ENCODE assay signal across 25 cellular contexts in genomic region chr10:85043207-85043606, GRCh38.
DNase-seq lines count a peak whose midpoint lies in the region; FAIRE-seq and TF ChIP-seq lines count a peak whose summit lies in the region.
"Had no signal": no experiment of that assay in that cellular context is flagged by ENCODE, and none has a peak within 500 bp of the region (broad histone marks: within the 10 kb centered on the region; RNA-seq: fewer than 3 reads in every experiment).

No MANE protein-coding gene starts in this region.

- H3K9me2 ChIP-seq in neural cell (ENCODE audit: insufficient read depth, low read length), result no peaks in the 10 kb centered on the region

- intact Hi-C loops in spleen (cut with DNase I; ENCODE audit: low total_unique reads), result no loop called here
- intact Hi-C loops in kidney (cut with DNase I), result no loop called here
- intact Hi-C loops in testis (cut with DNase I; ENCODE audit: low total_unique reads), result no loop called here

- TF ChIP-seq RAD21 in neural cell (conservative IDR thresholded peaks at IDR 0.05), result no peak

- H2AFZ ChIP-seq in neural cell (ENCODE audit: low read depth, low read length), result no peak overlapping the region

- H3F3A ChIP-seq in neural cell (ENCODE audit: insufficient read depth, low read length, poor library complexity, severe bottlenecking), result no peaks in the 10 kb centered on the region

- WGBS in spleen, 5 donors, result 70 to 84% (median 77%) methylated on average over 5 of the region's 5 CpGs
- WGBS in testis, 2 donors, result 74 to 75% methylated on average over 5 of the region's 5 CpGs

- H3K27me3 ChIP-seq in neural cell (ENCODE audit: insufficient read depth, low read depth, low read length) (no peaks in the 10 kb centered on the region), spleen (replicated peaks in 1 of 7) (no peaks in the 10 kb centered on the region), testis (no peaks in the 10 kb centered on the region)
- H3K27me3 ChIP-seq: adrenal gland had no signal

- TF ChIP-seq POLR2A in spleen (IDR thresholded peaks at IDR 0.05) (no peak), testis (IDR thresholded peaks at IDR 0.05) (no peak)

- peaks cover 6% of the 10 kb centered on the region for H3K9me3 ChIP-seq in neural cell (ENCODE audit: low read length)
- H3K9me3 ChIP-seq in spleen, result peaks cover 0 to 48% (median 35%) of the 10 kb centered on the region in 8 donors
- peaks cover 3 to 9% of the 10 kb centered on the region in 2 donors for H3K9me3 ChIP-seq in kidney (ENCODE audit: control insufficient read depth in 1 of 2, low read length in 2 of 2)
- no peaks in the 10 kb centered on the region for H3K9me3 ChIP-seq in testis
- H3K9me3 ChIP-seq: adrenal gland had no signal

- TF ChIP-seq CTCF in neural cell (IDR thresholded peaks at IDR 0.05; ENCODE audit: poor library complexity, severe bottlenecking) (no peak), spleen (IDR thresholded peaks at IDR 0.05 in 8 of 11, conservative IDR thresholded peaks at IDR 0.05 in 3 of 11) (no peak), kidney (IDR thresholded peaks at IDR 0.05; ENCODE audit: borderline replicate concordance, extremely low read depth, insufficient read depth) (no peak), testis (IDR thresholded peaks at IDR 0.05) (no peak)

- H3K4me1 ChIP-seq in spleen (no peaks in the 10 kb centered on the region), kidney (ENCODE audit: control insufficient read depth in 1 of 2, insufficient read depth in 1 of 2, low read depth in 1 of 2, low read length in 2 of 2) (no peaks in the 10 kb centered on the region), testis (no peaks in the 10 kb centered on the region)
- H3K4me1 ChIP-seq: A549, adrenal gland had no signal

- FAIRE-seq in kidney (lab: Jason Lieb, UNC), result no peak
- FAIRE-seq: A549 had no signal

- DNase-seq in NCI-H2227 (lab: John Stamatoyannopoulos, UW; ENCODE audit: unreplicated experiment), result peak; percentile 7
- no peak for DNase-seq in NCI-H2227 treated with DMSO at 0.1 percent for 48 hours (lab: John Stamatoyannopoulos, UW)
- peak; percentile 6 for DNase-seq in NCI-H1092 (lab: John Stamatoyannopoulos, UW)
- peak; percentile 69 for DNase-seq in NCI-H510A (lab: John Stamatoyannopoulos, UW)
- no peak for DNase-seq in spleen
- no peak for DNase-seq in kidney
- no peak for DNase-seq in testis
- DNase-seq: activated CD4-positive, alpha-beta memory T cell treated with anti-CD3 and anti-CD28 coated beads, Interleukin-2, amount 10 ng/mL, durations not matched to agents 7 days and 5 days; activated CD8-positive, alpha-beta memory T cell treated with anti-CD3 and anti-CD28 coated beads, Interleukin-2, amount 50 U/mL, for 4 hours; activated naive CD4-positive, alpha-beta T cell treated with anti-CD3 and anti-CD28 coated beads for 36 hours; adrenal gland; CD4-positive, alpha-beta T cell; central memory CD4-positive, alpha-beta T cell; GDM1; islet precursor cell; Kasumi-1; NCI-H1694; PC-3; right cardiac atrium; Right ventricle myocardium superior; stimulated activated CD4-positive, alpha-beta T cell treated with anti-CD3 and anti-CD28 coated beads, Interleukin-2, amount 100 ng/mL, for 24 hours; stimulated activated naive CD8-positive, alpha-beta T cell treated with anti-CD3 and anti-CD28 coated beads, Interleukin-15, Interleukin-2, amounts not matched to agents 100 U/mL and 50 U/mL, for 24 hours had no signal

- TF ChIP-seq EP300 in neural cell (conservative IDR thresholded peaks at IDR 0.05; ENCODE audit: poor library complexity, severe bottlenecking), result peak; percentile 76

- no peaks in the 10 kb centered on the region for H3K79me2 ChIP-seq in neural cell (replicated peaks; ENCODE audit: insufficient read depth, low read length)

- H3K27ac ChIP-seq in neural cell (ENCODE audit: low read length) (peak overlapping the region; percentile 76), spleen (no peak overlapping the region), kidney (ENCODE audit: low read depth in 2 of 2, low read length in 2 of 2) (no peak overlapping the region), testis (no peak overlapping the region)
- H3K27ac ChIP-seq: A549, adrenal gland, thoracic aorta had no signal

- peak overlapping the region; percentile 22 for H3K4me2 ChIP-seq in neural cell (ENCODE audit: low read length)
- H3K4me2 ChIP-seq: A549 had no signal

- no peaks in the 10 kb centered on the region for H4K20me1 ChIP-seq in neural cell (ENCODE audit: insufficient read depth)

- peak overlapping the region; percentile 34 for H3K4me3 ChIP-seq in neural cell (ENCODE audit: low read length)
- H3K4me3 ChIP-seq in spleen, result no peak overlapping the region
- no peak overlapping the region for H3K4me3 ChIP-seq in kidney (ENCODE audit: low read length in 2 of 2)
- H3K4me3 ChIP-seq in testis, result no peak overlapping the region
- H3K4me3 ChIP-seq: A549, adrenal gland, thoracic aorta had no signal

- no peaks in the 10 kb centered on the region for H3K36me3 ChIP-seq in neural cell (ENCODE audit: insufficient read depth, low read length)
- no peaks in the 10 kb centered on the region for H3K36me3 ChIP-seq in spleen
- no peaks in the 10 kb centered on the region for H3K36me3 ChIP-seq in kidney (ENCODE audit: control insufficient read depth in 1 of 2, insufficient read depth in 2 of 2, low read length in 2 of 2)
- H3K36me3 ChIP-seq in testis (ENCODE audit: low read depth, missing control alignments), result no peaks in the 10 kb centered on the region
- H3K36me3 ChIP-seq: adrenal gland, thoracic aorta had no signal

- H3K9ac ChIP-seq in neural cell (ENCODE audit: low read length) (peak overlapping the region; percentile 28), kidney (ENCODE audit: low read length in 2 of 2) (no peak overlapping the region)

TF ChIP-seq in neural cell, 6 proteins besides CTCF, POLR2A, EP300 and RAD21:
- no peak for TF ChIP-seq EZH2 (IDR thresholded peaks at IDR 0.05; ENCODE audit: borderline replicate concordance, insufficient read depth, low read length, poor library complexity, severe bottlenecking)
- TF ChIP-seq MXI1 (conservative IDR thresholded peaks at IDR 0.05; ENCODE audit: poor library complexity, severe bottlenecking), result no peak
- peak; percentile 92 for TF ChIP-seq REST (IDR thresholded peaks at IDR 0.05; ENCODE audit: borderline replicate concordance)
- TF ChIP-seq POLR2AphosphoS5 (IDR thresholded peaks at IDR 0.05), result peak; percentile 27
- TF ChIP-seq SMC3 (conservative IDR thresholded peaks at IDR 0.05; ENCODE audit: poor library complexity), result no peak

Comparison
In these comparisons a context has a peak if more than half of its experiments do, and no peak if none do; other contexts are left out.
1. DNase-seq: peak in NCI-H2227 (single experiment), NCI-H1092 (single experiment) and NCI-H510A (single experiment); none in NCI-H2227 treated with DMSO at 0.1 percent for 48 hours (single experiment), spleen (single experiment), kidney (single experiment) and testis (single experiment).